ENCODE assay signal across 9 cellular contexts in the genomic region with DNA sequence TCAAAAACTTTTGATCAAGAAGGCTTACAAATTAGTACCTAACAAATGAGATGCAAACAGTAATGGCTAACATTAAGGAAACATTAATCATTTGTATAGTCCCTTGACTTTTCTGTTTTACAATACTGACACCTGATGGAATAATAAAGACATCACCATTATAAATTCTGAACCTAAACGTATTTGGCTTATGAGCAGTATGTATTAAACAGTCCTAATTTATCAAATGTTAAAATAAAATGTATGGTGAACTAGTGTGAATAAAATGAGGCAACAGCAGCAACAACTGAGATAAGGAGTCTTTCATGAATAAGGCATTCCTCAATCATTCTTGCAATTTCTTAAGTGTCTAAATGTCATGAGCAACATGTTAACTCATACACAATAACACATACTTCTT. TPM values are rescaled to one million over a fixed set of nuclear protein-coding genes. Genes with fewer than 3 reads are reported as not detected.
DNase-seq lines count a peak whose midpoint lies in the region; ATAC-seq, FAIRE-seq and TF ChIP-seq lines count a peak whose summit lies in the region.
"Had no signal": no experiment of that assay in that cellular context is flagged by ENCODE, and none has a peak within 500 bp of the region (broad histone marks: within the 10 kb centered on the region; RNA-seq: fewer than 3 reads in every experiment).

No MANE protein-coding gene starts in this region.

- FAIRE-seq in endothelial cell of umbilical vein (lab: Jason Lieb, UNC): peak; percentile 15

- H2AFZ ChIP-seq in endothelial cell of umbilical vein (ENCODE audit: low read depth, low read length): no peak overlapping the region

- H3K27me3 Mint-ChIP-seq in Calu3 (ENCODE audit: unreplicated experiment) (no peaks in the 10 kb centered on the region), osteocyte (ENCODE audit: unreplicated experiment) (no peaks in the 10 kb centered on the region)
- H3K27me3 Mint-ChIP-seq in activated naive CD4-positive, alpha-beta T cell treated with anti-CD3 and anti-CD28 coated beads for 36 hours (ENCODE audit: low read depth): no peaks in the 10 kb centered on the region
- H3K27me3 Mint-ChIP-seq: dendritic cell treated with granulocyte-macrophage colony-stimulating factor and Interleukin-4, amounts not matched to agents 40 ng/mL and 50 ng/mL, for 4 days had no signal

- H3K36me3 Mint-ChIP-seq in Calu3 (ENCODE audit: insufficient read depth, unreplicated experiment) (peaks cover 34% of the 10 kb centered on the region), osteocyte (ENCODE audit: unreplicated experiment) (peaks cover 19% of the 10 kb centered on the region)
- peaks cover 39% of the 10 kb centered on the region for H3K36me3 Mint-ChIP-seq in activated naive CD4-positive, alpha-beta T cell treated with anti-CD3 and anti-CD28 coated beads for 36 hours (ENCODE audit: low read depth)

- no peaks in the 10 kb centered on the region for H3K9me1 ChIP-seq in endothelial cell of umbilical vein (replicated peaks; ENCODE audit: control insufficient read depth, extremely low read depth, insufficient read depth, low read length)

- H3K4me1 Mint-ChIP-seq in Calu3 (ENCODE audit: low read depth, unreplicated experiment) (peaks cover 22% of the 10 kb centered on the region), osteocyte (ENCODE audit: unreplicated experiment) (peaks cover 13% of the 10 kb centered on the region)
- H3K4me1 Mint-ChIP-seq in activated naive CD4-positive, alpha-beta T cell treated with anti-CD3 and anti-CD28 coated beads for 36 hours (ENCODE audit: low read depth): peaks cover 12% of the 10 kb centered on the region

- CTCF ChIA-PET in Calu3 (lab: Charles Lee) (no interaction called here), endothelial cell of umbilical vein (lab: Charles Lee) (interaction anchor here (1.1 to 1.9 kb wide), 2 partner anchors 13 to 706 kb away, joined by 4 to 6 read pairs; no protein-coding TSS in a partner anchor)
- CTCF ChIA-PET in activated naive CD4-positive, alpha-beta T cell treated with anti-CD3 and anti-CD28 coated beads for 36 hours (lab: Charles Lee): no interaction called here

- H3K4me1 ChIP-seq in endothelial cell of umbilical vein (ENCODE audit: control insufficient read depth, extremely low read depth, insufficient read depth, low read length): peaks cover 31% of the 10 kb centered on the region
- H3K4me1 ChIP-seq in uterus: peaks cover 0 to 4% of the 10 kb centered on the region in 2 donors

- no peak for TF ChIP-seq POLR2A in endothelial cell of umbilical vein (IDR thresholded peaks at IDR 0.05; ENCODE audit: low read depth, low read length)
- no peak for TF ChIP-seq POLR2A in uterus (IDR thresholded peaks at IDR 0.05)

- dilution Hi-C loops in endothelial cell of umbilical vein (cut with MboI; ENCODE audit: extremely low pct_ligation_motif_present, low sequenced_read_pairs): no loop called here

- H3K27ac ChIP-seq in endothelial cell of umbilical vein (ENCODE audit: insufficient read depth, low read depth, low read length) (no peak overlapping the region), uterus (peak overlapping the region in 1 of 2 donors; percentile 48)

- H3K4me3 Mint-ChIP-seq in Calu3 (ENCODE audit: low read depth, unreplicated experiment) (peak overlapping the region; percentile 27), osteocyte (ENCODE audit: unreplicated experiment) (peak overlapping the region; percentile 49)
- no peak overlapping the region for H3K4me3 Mint-ChIP-seq in activated naive CD4-positive, alpha-beta T cell treated with anti-CD3 and anti-CD28 coated beads for 36 hours
- H3K4me3 Mint-ChIP-seq: dendritic cell treated with granulocyte-macrophage colony-stimulating factor and Interleukin-4, amounts not matched to agents 40 ng/mL and 50 ng/mL, for 4 days had no signal

- H3K36me3 ChIP-seq in endothelial cell of umbilical vein (ENCODE audit: control insufficient read depth in 2 of 2, extremely low read depth in 1 of 2, insufficient read depth in 2 of 2, low read length in 2 of 2) (peaks cover 6 to 18% of the 10 kb centered on the region in 2 experiments), uterus (no peaks in the 10 kb centered on the region)

- H3K9ac ChIP-seq in endothelial cell of umbilical vein (replicated peaks; ENCODE audit: extremely low read depth, insufficient read depth, low read length): no peak overlapping the region

- no TSS peak for BruUV-seq in Calu3 (replicated peaks; lab: Mats Ljungman, UMichigan)
- no TSS peak for BruUV-seq in endothelial cell of umbilical vein (replicated peaks; lab: Mats Ljungman, UMichigan)

- no peaks in the 10 kb centered on the region for H3K27me3 ChIP-seq in endothelial cell of umbilical vein (ENCODE audit: control insufficient read depth in 2 of 2, insufficient read depth in 2 of 2, low read length in 2 of 2)
- no peaks in the 10 kb centered on the region for H3K27me3 ChIP-seq in uterus

- intact Hi-C loops in Calu3 (cut with micrococcal nuclease; ENCODE audit: unreplicated experiment): loop anchor here (10.0 kb wide), 1 partner anchor 713 kb away; no protein-coding TSS in a partner anchor
- intact Hi-C loops in endothelial cell of umbilical vein (cut with micrococcal nuclease): loop anchor here (1.0 to 5.0 kb wide), 2 partner anchors 501 to 706 kb away; no protein-coding TSS in a partner anchor
- intact Hi-C loops in uterus (cut with DNase I; ENCODE audit: low total_unique reads): no loop called here
- intact Hi-C loops in activated naive CD4-positive, alpha-beta T cell treated with anti-CD3 and anti-CD28 coated beads for 36 hours (cut with micrococcal nuclease): no loop called here

- H3K9me3 ChIP-seq in endothelial cell of umbilical vein (replicated peaks; ENCODE audit: control insufficient read depth, insufficient read depth, low read length) (no peaks in the 10 kb centered on the region), uterus (no peaks in the 10 kb centered on the region)

- peaks cover 2% of the 10 kb centered on the region for H4K20me1 ChIP-seq in endothelial cell of umbilical vein (replicated peaks; ENCODE audit: control insufficient read depth, extremely low read depth, insufficient read depth, low read length)

- H3K4me3 ChIP-seq in endothelial cell of umbilical vein (replicated peaks in 1 of 3; ENCODE audit: insufficient read depth in 1 of 3, low read depth in 1 of 3, low read length in 3 of 3): peak overlapping the region in 1 of 3 experiments; percentile 29
- peak overlapping the region in 1 of 2 donors; percentile 2 for H3K4me3 ChIP-seq in uterus

- TF ChIP-seq CTCF in Calu3 (IDR thresholded peaks at IDR 0.05; ENCODE audit: unreplicated experiment) (no peak), endothelial cell of umbilical vein (IDR thresholded peaks at IDR 0.05; ENCODE audit: extremely low read depth in 1 of 2, insufficient read depth in 1 of 2, low read depth in 1 of 2, low read length in 2 of 2) (no peak), osteocyte (IDR thresholded peaks at IDR 0.05) (peak; percentile 53), uterus (IDR thresholded peaks at IDR 0.05) (peak in 2 of 4 experiments; percentile 24 to 39)

- H3K27ac Mint-ChIP-seq in Calu3 (ENCODE audit: unreplicated experiment) (no peak overlapping the region), osteocyte (ENCODE audit: unreplicated experiment) (peak overlapping the region; percentile 75)
- H3K27ac Mint-ChIP-seq in activated naive CD4-positive, alpha-beta T cell treated with anti-CD3 and anti-CD28 coated beads for 36 hours: no peak overlapping the region
- H3K27ac Mint-ChIP-seq: dendritic cell treated with granulocyte-macrophage colony-stimulating factor and Interleukin-4, amounts not matched to agents 40 ng/mL and 50 ng/mL, for 4 days had no signal

- peak overlapping the region; percentile 49 for H3K4me2 ChIP-seq in endothelial cell of umbilical vein (ENCODE audit: insufficient read depth, low read length)

- no peak for ATAC-seq in HG03097 (IDR thresholded peaks at IDR 0.05; ENCODE audit: low FRiP score, unreplicated experiment)

- no peaks in the 10 kb centered on the region for H3K9me3 Mint-ChIP-seq in Calu3 (ENCODE audit: low read depth, unreplicated experiment)
- no peaks in the 10 kb centered on the region for H3K9me3 Mint-ChIP-seq in osteocyte (ENCODE audit: unreplicated experiment)
- H3K9me3 Mint-ChIP-seq in activated naive CD4-positive, alpha-beta T cell treated with anti-CD3 and anti-CD28 coated beads for 36 hours: no peaks in the 10 kb centered on the region
- H3K9me3 Mint-ChIP-seq: dendritic cell treated with granulocyte-macrophage colony-stimulating factor and Interleukin-4, amounts not matched to agents 40 ng/mL and 50 ng/mL, for 4 days had no signal

- POLR2A ChIA-PET in endothelial cell of umbilical vein (lab: Charles Lee): no interaction called here

- peaks cover 70% of the 10 kb centered on the region for H3K79me2 ChIP-seq in endothelial cell of umbilical vein (ENCODE audit: control insufficient read depth, insufficient read depth, low read length)

- DNase-seq in Calu3: no peak
- peak; percentile 17 for DNase-seq in NCI-H748 (lab: John Stamatoyannopoulos, UW; ENCODE audit: unreplicated experiment)
- DNase-seq in endothelial cell of umbilical vein (ENCODE audit: low read depth, low spot score): peak; percentile 62
- DNase-seq in osteocyte (ENCODE audit: extremely low spot score, unreplicated experiment): no peak
- DNase-seq in uterus: no peak
- DNase-seq in D341Med (ENCODE audit: low spot score): no peak
- DNase-seq in activated naive CD4-positive, alpha-beta T cell treated with anti-CD3 and anti-CD28 coated beads for 36 hours: no peak

TF ChIP-seq in endothelial cell of umbilical vein, 7 proteins besides CTCF, POLR2A, EP300 and RAD21:
- no peak for TF ChIP-seq GATA2 (IDR thresholded peaks at IDR 0.05; ENCODE audit: insufficient read depth, insufficient read length, low read depth, low read length)

RNA-seq across cellular contexts. Expression of gene PUM3, which starts 6.0 kb away (rescaled TPM):
- 48.9 and 56.3 TPM in 2 replicates for total RNA-seq in Calu3 (2022)
- total RNA-seq in endothelial cell of umbilical vein: 61.6 and 62.2 TPM in 2 replicates
- 12.2 and 17.0 TPM in 2 replicates for polyA plus RNA-seq in endothelial cell of umbilical vein
- 26.1 and 31.1 TPM in 2 replicates for polyA plus RNA-seq in endothelial cell of umbilical vein (2011; cell fraction: cytosol; rRNA removed)
- polyA plus RNA-seq in endothelial cell of umbilical vein (2011; cell fraction: nucleus; rRNA removed): 58.7 and 84.7 TPM in 2 replicates
- 55.6 and 82.4 TPM in 2 replicates for polyA plus RNA-seq in endothelial cell of umbilical vein (2012)
- 17.9 and 18.6 TPM in 2 replicates for polyA minus RNA-seq in endothelial cell of umbilical vein
- 24.0 TPM for polyA minus RNA-seq in endothelial cell of umbilical vein (2011; cell fraction: cytosol; rRNA and poly(A)+ RNA removed)
- polyA minus RNA-seq in endothelial cell of umbilical vein (2011; cell fraction: nucleus; rRNA and poly(A)+ RNA removed): 50.0 and 61.6 TPM in 2 replicates
- 37.4 and 38.2 TPM in 2 replicates for total RNA-seq in osteocyte
- total RNA-seq in uterus: 10 to 100 TPM; 18.4 to 64.8 (median 38.2) TPM
- 10 to 100 TPM; 83.5 to 85.7 TPM for total RNA-seq in activated naive CD4-positive, alpha-beta T cell treated with anti-CD3 and anti-CD28 coated beads for 36 hours

Comparison
In these comparisons a context has a peak if more than half of its experiments do, and no peak if none do; other contexts are left out.
1. DNase-seq: peak in NCI-H748 (single experiment) and endothelial cell of umbilical vein (single experiment); none in Calu3 (single experiment), osteocyte (single experiment), uterus (0 of 2), D341Med (single experiment) and activated naive CD4-positive, alpha-beta T cell treated with anti-CD3 and anti-CD28 coated beads for 36 hours (single experiment).
2. intact Hi-C loops: an anchor here in Calu3 (10.0 kb wide) and endothelial cell of umbilical vein (1.0 to 5.0 kb wide); none called in uterus and activated naive CD4-positive, alpha-beta T cell treated with anti-CD3 and anti-CD28 coated beads for 36 hours.